9 cellular contexts compared by ENCODE assay signal in the genomic region with DNA sequence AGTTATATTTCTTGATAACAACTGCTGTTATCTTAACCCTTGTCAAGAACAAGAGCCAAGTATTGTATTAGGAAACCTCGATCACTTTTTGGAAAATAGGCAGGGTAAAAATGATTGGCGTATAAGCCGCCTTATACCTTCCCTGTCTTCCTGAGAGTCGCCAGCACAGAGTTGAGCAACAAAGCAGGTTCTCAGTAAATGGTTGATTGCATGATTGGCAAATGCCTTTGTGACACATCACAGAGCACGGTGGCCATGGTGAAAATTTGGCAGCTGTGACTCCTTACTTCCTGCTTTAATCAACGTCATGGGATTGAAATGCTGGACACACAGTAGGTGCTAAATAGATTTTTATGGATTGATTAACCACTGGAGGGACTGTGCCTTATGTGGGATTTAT. TPM values are rescaled to one million over a fixed set of nuclear protein-coding genes. Genes with fewer than 3 reads are reported as not detected.
A peak's percentile ranks its signal among the peaks of the same experiment; 100 is the strongest.
DNase-seq lines count a peak whose midpoint lies in the region; ATAC-seq and TF ChIP-seq lines count a peak whose summit lies in the region.
"Had no signal": no experiment of that assay in that cellular context is flagged by ENCODE, and none has a peak within 500 bp of the region (broad histone marks: within the 10 kb centered on the region; RNA-seq: fewer than 3 reads in every experiment).

No MANE protein-coding gene starts in this region.

- H3K9ac ChIP-seq in PC-3 (ENCODE audit: low read length) (peak overlapping the region; percentile 31; the same call in 1 of the 2 replicates), endocrine pancreas (ENCODE audit: control insufficient read depth, insufficient read depth, low read length) (no peak overlapping the region), neuronal stem cell (ENCODE audit: low read depth, low read length, poor library complexity) (no peak overlapping the region)

- DNase-seq in CD8-positive, alpha-beta T cell: peak in 1 of 7 experiments; percentile 32
- DNase-seq in PC-3: peak; percentile 90
- DNase-seq in neuronal stem cell (ENCODE audit: low spot score): no peak

- POLR2A ChIA-PET in CD8-positive, alpha-beta T cell (lab: Charles Lee): no interaction called here
- POLR2A ChIA-PET in PC-3 (lab: Charles Lee; ENCODE audit: unreplicated experiment): no interaction called here

- no peaks in the 10 kb centered on the region for H4K20me1 ChIP-seq in PC-3 (ENCODE audit: low read length)

- no peak overlapping the region for H4K91ac ChIP-seq in neuronal stem cell (ENCODE audit: low read depth, low read length, poor library complexity)

- H3K27me3 Mint-ChIP-seq in CD8-positive, alpha-beta T cell (ENCODE audit: low read depth): peaks cover 11% of the 10 kb centered on the region
- H3K27me3 Mint-ChIP-seq in stimulated activated memory B cell treated with anti-CD40 and anti-IgM and Interleukin-4, amounts not matched to agents 10 μg/mL and 1 μg/mL and 100 μg/mL, for 72 hours: peaks cover 4% of the 10 kb centered on the region

- peak overlapping the region; percentile 84 for H2AFZ ChIP-seq in PC-3 (ENCODE audit: low read length)
- H2AFZ ChIP-seq in neuronal stem cell (ENCODE audit: low read length): no peak overlapping the region

- H3K23ac ChIP-seq in neuronal stem cell (ENCODE audit: low read depth, low read length, poor library complexity): no peak overlapping the region

- WGBS in neuronal stem cell (ENCODE audit: extremely low coverage in 2 of 2, insufficient read length in 2 of 2, insufficient replicate concordance in 1 of 2), 2 donors: no CpG with 5 or more reads among the region's 6 CpGs

- peak overlapping the region; percentile 91 for H3K27ac Mint-ChIP-seq in CD8-positive, alpha-beta T cell
- peak overlapping the region; percentile 83 for H3K27ac Mint-ChIP-seq in stimulated activated memory B cell treated with anti-CD40 and anti-IgM and Interleukin-4, amounts not matched to agents 10 μg/mL and 1 μg/mL and 100 μg/mL, for 72 hours

- CTCF ChIA-PET in CD8-positive, alpha-beta T cell (lab: Charles Lee): no interaction called here
- CTCF ChIA-PET in PC-3 (lab: Charles Lee): no interaction called here

- H2BK15ac ChIP-seq in neuronal stem cell (ENCODE audit: low read length): no peak overlapping the region

- H3K36me3 ChIP-seq in CD8-positive, alpha-beta T cell (ENCODE audit: insufficient read depth, low read length): no peaks in the 10 kb centered on the region
- no peaks in the 10 kb centered on the region for H3K36me3 ChIP-seq in PC-3 (ENCODE audit: low read depth, low read length)
- H3K36me3 ChIP-seq in endocrine pancreas (ENCODE audit: control insufficient read depth, insufficient read depth, low read length): no peaks in the 10 kb centered on the region
- H3K36me3 ChIP-seq in neuronal stem cell (replicated peaks in 1 of 2; ENCODE audit: control insufficient read depth in 2 of 2, insufficient read depth in 2 of 2, low read length in 2 of 2): no peaks in the 10 kb centered on the region

- H3K4me2 ChIP-seq in PC-3 (ENCODE audit: low read length): peak overlapping the region; percentile 86
- no peak overlapping the region for H3K4me2 ChIP-seq in neuronal stem cell (ENCODE audit: insufficient read depth, low read length, poor library complexity, severe bottlenecking)

- no peak overlapping the region for H3K14ac ChIP-seq in neuronal stem cell (ENCODE audit: low read length)

- ATAC-seq in CD8-positive, alpha-beta T cell: peak; percentile 20
- ATAC-seq in HG03354 (IDR thresholded peaks at IDR 0.05; ENCODE audit: poor library complexity, severe bottlenecking, unreplicated experiment): peak; percentile 26
- peak; percentile 6; the same call in 1 of the 2 replicates for ATAC-seq in PC-3
- ATAC-seq in stimulated activated memory B cell treated with anti-CD40 and anti-IgM and Interleukin-4, amounts not matched to agents 10 μg/mL and 1 μg/mL and 100 μg/mL, for 72 hours: no peak
- no peak for ATAC-seq in HG02852 (IDR thresholded peaks at IDR 0.05; ENCODE audit: unreplicated experiment)
- ATAC-seq in HG02759 (IDR thresholded peaks at IDR 0.05; ENCODE audit: unreplicated experiment): no peak

- no peaks in the 10 kb centered on the region for H3K9me3 Mint-ChIP-seq in CD8-positive, alpha-beta T cell
- no peaks in the 10 kb centered on the region for H3K9me3 Mint-ChIP-seq in stimulated activated memory B cell treated with anti-CD40 and anti-IgM and Interleukin-4, amounts not matched to agents 10 μg/mL and 1 μg/mL and 100 μg/mL, for 72 hours

- H3K4me3 ChIP-seq in CD8-positive, alpha-beta T cell (ENCODE audit: low read depth, low read length): peak overlapping the region; percentile 26
- peak overlapping the region; percentile 63 for H3K4me3 ChIP-seq in PC-3 (ENCODE audit: low read length)
- peak overlapping the region; percentile 56 for H3K4me3 ChIP-seq in endocrine pancreas (ENCODE audit: control insufficient read depth, insufficient read depth, low read length)
- no peak overlapping the region for H3K4me3 ChIP-seq in neuronal stem cell (ENCODE audit: low read length in 2 of 2)

- no peaks in the 10 kb centered on the region for H3K79me1 ChIP-seq in neuronal stem cell (ENCODE audit: low read depth, low read length)

- no peaks in the 10 kb centered on the region for H3K9me3 ChIP-seq in CD8-positive, alpha-beta T cell (ENCODE audit: low read length)
- H3K9me3 ChIP-seq in PC-3 (ENCODE audit: low read length) (no peaks in the 10 kb centered on the region), endocrine pancreas (ENCODE audit: control insufficient read depth, low read length) (no peaks in the 10 kb centered on the region), neuronal stem cell (replicated peaks in 1 of 2; ENCODE audit: control insufficient read depth in 2 of 2, insufficient read depth in 1 of 2, low read depth in 1 of 2, low read length in 2 of 2) (no peaks in the 10 kb centered on the region)

- H3K4ac ChIP-seq in neuronal stem cell (ENCODE audit: low read length): no peak overlapping the region

- H3K4me1 ChIP-seq in CD8-positive, alpha-beta T cell (ENCODE audit: insufficient read depth, low read length): peaks cover 11% of the 10 kb centered on the region
- peaks cover 23% of the 10 kb centered on the region for H3K4me1 ChIP-seq in PC-3 (ENCODE audit: insufficient read depth, low read length)
- H3K4me1 ChIP-seq in endocrine pancreas (ENCODE audit: control insufficient read depth, insufficient read depth, low read length): no peaks in the 10 kb centered on the region
- no peaks in the 10 kb centered on the region for H3K4me1 ChIP-seq in neuronal stem cell (ENCODE audit: control insufficient read depth in 2 of 2, insufficient read depth in 1 of 2, low read depth in 1 of 2, low read length in 2 of 2)

- intact Hi-C loops in CD8-positive, alpha-beta T cell (cut with DNase I, micrococcal nuclease): no loop called here
- intact Hi-C loops in PC-3 (cut with micrococcal nuclease): no loop called here

- no peak overlapping the region for H3K27ac ChIP-seq in CD8-positive, alpha-beta T cell (ENCODE audit: low read depth, low read length)
- H3K27ac ChIP-seq in PC-3 (ENCODE audit: low read length): peak overlapping the region; percentile 48
- no peak overlapping the region for H3K27ac ChIP-seq in neuronal stem cell (replicated peaks; ENCODE audit: low read length)
- H3K27ac ChIP-seq: HL-60 had no signal

- H3K18ac ChIP-seq in neuronal stem cell (ENCODE audit: low read length): no peak overlapping the region

- peaks cover 2% of the 10 kb centered on the region for H3K27me3 ChIP-seq in CD8-positive, alpha-beta T cell (ENCODE audit: insufficient read depth, low read length)
- H3K27me3 ChIP-seq in PC-3 (ENCODE audit: low read length) (peaks cover 3% of the 10 kb centered on the region), endocrine pancreas (ENCODE audit: control insufficient read depth, insufficient read depth, low read length) (no peaks in the 10 kb centered on the region), neuronal stem cell (ENCODE audit: control insufficient read depth in 3 of 3, insufficient read depth in 3 of 3, low read depth in 1 of 3, low read length in 3 of 3) (peaks cover 0 to 44% (median 7%) of the 10 kb centered on the region in 3 experiments)

- H2AK5ac ChIP-seq in neuronal stem cell (ENCODE audit: low read depth, low read length): no peak overlapping the region

- no TSS peak for BruUV-seq in PC-3 (replicated peaks; lab: Mats Ljungman, UMichigan)

- no peak overlapping the region for H2BK12ac ChIP-seq in neuronal stem cell (ENCODE audit: low read length)

- peak overlapping the region; percentile 80 for H3K4me3 Mint-ChIP-seq in CD8-positive, alpha-beta T cell
- H3K4me3 Mint-ChIP-seq in stimulated activated memory B cell treated with anti-CD40 and anti-IgM and Interleukin-4, amounts not matched to agents 10 μg/mL and 1 μg/mL and 100 μg/mL, for 72 hours: peak overlapping the region; percentile 66

- peaks cover 3% of the 10 kb centered on the region for H3K36me3 Mint-ChIP-seq in CD8-positive, alpha-beta T cell
- no peaks in the 10 kb centered on the region for H3K36me3 Mint-ChIP-seq in stimulated activated memory B cell treated with anti-CD40 and anti-IgM and Interleukin-4, amounts not matched to agents 10 μg/mL and 1 μg/mL and 100 μg/mL, for 72 hours

- H2BK5ac ChIP-seq in neuronal stem cell (ENCODE audit: low read length): no peak overlapping the region

- H3K4me1 Mint-ChIP-seq in CD8-positive, alpha-beta T cell (ENCODE audit: low read depth): peaks cover 22% of the 10 kb centered on the region
- H3K4me1 Mint-ChIP-seq in stimulated activated memory B cell treated with anti-CD40 and anti-IgM and Interleukin-4, amounts not matched to agents 10 μg/mL and 1 μg/mL and 100 μg/mL, for 72 hours: peaks cover 26% of the 10 kb centered on the region

- TF ChIP-seq CTCF in CD8-positive, alpha-beta T cell (IDR thresholded peaks at IDR 0.05): no peak
- TF ChIP-seq CTCF in PC-3 (conservative IDR thresholded peaks at IDR 0.05; ENCODE audit: low read depth, low read length): no peak

- no peak overlapping the region for H4K8ac ChIP-seq in neuronal stem cell (ENCODE audit: low read depth, low read length)

- H3K9me2 ChIP-seq in PC-3 (replicated peaks; ENCODE audit: low read length): no peaks in the 10 kb centered on the region

- H3F3A ChIP-seq in PC-3 (ENCODE audit: low read length, unreplicated experiment): peaks cover 4% of the 10 kb centered on the region

- H3K79me2 ChIP-seq in PC-3 (ENCODE audit: low read length): no peaks in the 10 kb centered on the region

- H2BK120ac ChIP-seq in neuronal stem cell (ENCODE audit: low read depth, low read length): no peak overlapping the region

RNA-seq across cellular contexts. Expression of gene KLHL29, which starts 3.9 kb away (rescaled TPM):
- under 1 TPM; 0.67 to 0.81 TPM for total RNA-seq in CD8-positive, alpha-beta T cell
- 2.6 and 3.1 TPM in 2 replicates for total RNA-seq in PC-3 (2014; rRNA removed)
- 3.0 TPM for polyA plus RNA-seq in neuronal stem cell (2013, experiment 1 of 2)
- 3.0 TPM for polyA plus RNA-seq in neuronal stem cell (2013, experiment 2 of 2)

Comparison
In these comparisons a context has a peak if more than half of its experiments do, and no peak if none do; other contexts are left out.
1. ATAC-seq: peak in CD8-positive, alpha-beta T cell (single experiment), HG03354 (single experiment) and PC-3 (single experiment); none in stimulated activated memory B cell treated with anti-CD40 and anti-IgM and Interleukin-4, amounts not matched to agents 10 μg/mL and 1 μg/mL and 100 μg/mL, for 72 hours (single experiment), HG02852 (single experiment) and HG02759 (single experiment).
2. H3K4me3 ChIP-seq: peak in CD8-positive, alpha-beta T cell (single experiment), PC-3 (single experiment) and endocrine pancreas (single experiment); none in neuronal stem cell (0 of 2).